11 cellular contexts compared by ENCODE assay signal in genomic region chr17:63702616-63703015, GRCh38. TPM values are rescaled to one million over a fixed set of nuclear protein-coding genes. Genes with fewer than 3 reads are reported as not detected.
DNase-seq lines count a peak whose midpoint lies in the region; ATAC-seq and TF ChIP-seq lines count a peak whose summit lies in the region.
"Had no signal": no experiment of that assay in that cellular context is flagged by ENCODE, and none has a peak within 500 bp of the region (broad histone marks: within the 10 kb centered on the region; RNA-seq: fewer than 3 reads in every experiment).

No MANE protein-coding gene starts in this region.

- CTCF ChIA-PET in PC-9 (lab: Charles Lee) = no interaction called here

- BruUV-seq in PC-9 (replicated peaks; lab: Mats Ljungman, UMichigan) = no TSS peak

- H3K4me1 ChIP-seq in PC-9 (replicated peaks; ENCODE audit: insufficient read depth) = no peaks in the 10 kb centered on the region
- no peaks in the 10 kb centered on the region; the same call in 1 of the 2 replicates for H3K4me1 ChIP-seq in SJCRH30
- H3K4me1 ChIP-seq: foreskin keratinocyte had no signal

- H4K20me1 ChIP-seq in PC-9 (ENCODE audit: insufficient read depth) = no peaks in the 10 kb centered on the region

- H3K4me3 ChIP-seq in PC-9 (no peak overlapping the region), SJCRH30 (no peak overlapping the region)
- H3K4me3 ChIP-seq: psoas muscle, uterus had no signal

- intact Hi-C loops in activated CD4-positive, alpha-beta T cell treated with anti-CD3 and anti-CD28 coated beads, Interleukin-2, amount 10 ng/mL, durations not matched to agents 24 days and 14 days (cut with micrococcal nuclease) = no loop called here
- intact Hi-C loops in PC-9 (cut with micrococcal nuclease; ENCODE audit: unreplicated experiment) = no loop called here

- ATAC-seq in effector memory CD8-positive, alpha-beta T cell (replicated peaks) = no peak
- no peak for ATAC-seq in stimulated activated effector memory CD8-positive, alpha-beta T cell treated with anti-CD3 and anti-CD28 coated beads, Interleukin-12 subunit alpha, Interleukin-12 subunit beta, amount 100 ng/mL, for 72 hours
- no peak for ATAC-seq in GM19467 (IDR thresholded peaks at IDR 0.05; ENCODE audit: unreplicated experiment)
- no peak for ATAC-seq in GM18502 (IDR thresholded peaks at IDR 0.05; ENCODE audit: poor library complexity, unreplicated experiment)
- ATAC-seq: foreskin keratinocyte, psoas muscle had no signal

- no peaks in the 10 kb centered on the region for H3K9me3 Mint-ChIP-seq in activated CD4-positive, alpha-beta T cell treated with anti-CD3 and anti-CD28 coated beads, Interleukin-2, amount 10 ng/mL, durations not matched to agents 24 days and 14 days
- H3K9me3 Mint-ChIP-seq in effector memory CD8-positive, alpha-beta T cell = no peaks in the 10 kb centered on the region
- no peaks in the 10 kb centered on the region for H3K9me3 Mint-ChIP-seq in stimulated activated effector memory CD8-positive, alpha-beta T cell treated with anti-CD3 and anti-CD28 coated beads, Interleukin-12 subunit alpha, Interleukin-12 subunit beta, amount 100 ng/mL, for 72 hours

- H3K4me3 Mint-ChIP-seq in activated CD4-positive, alpha-beta T cell treated with anti-CD3 and anti-CD28 coated beads, Interleukin-2, amount 10 ng/mL, durations not matched to agents 24 days and 14 days = peak overlapping the region; percentile 92
- H3K4me3 Mint-ChIP-seq in effector memory CD8-positive, alpha-beta T cell = peak overlapping the region; percentile 89 to 94
- peak overlapping the region; percentile 86 for H3K4me3 Mint-ChIP-seq in stimulated activated effector memory CD8-positive, alpha-beta T cell treated with anti-CD3 and anti-CD28 coated beads, Interleukin-12 subunit alpha, Interleukin-12 subunit beta, amount 100 ng/mL, for 72 hours

- H3F3A ChIP-seq in PC-9 (ENCODE audit: insufficient read depth, low read depth) = peaks cover 15% of the 10 kb centered on the region

- no peak overlapping the region for H2AFZ ChIP-seq in PC-9

- no peaks in the 10 kb centered on the region for H3K79me2 ChIP-seq in PC-9 (ENCODE audit: low read depth)

- no peaks in the 10 kb centered on the region for H3K27me3 Mint-ChIP-seq in activated CD4-positive, alpha-beta T cell treated with anti-CD3 and anti-CD28 coated beads, Interleukin-2, amount 10 ng/mL, durations not matched to agents 24 days and 14 days
- no peaks in the 10 kb centered on the region for H3K27me3 Mint-ChIP-seq in effector memory CD8-positive, alpha-beta T cell

- DNase-seq in activated CD4-positive, alpha-beta T cell treated with anti-CD3 and anti-CD28 coated beads, Interleukin-2, amount 10 ng/mL, durations not matched to agents 24 days and 14 days = peak; percentile 71
- DNase-seq in activated CD4-positive, alpha-beta T cell treated with anti-CD3 and anti-CD28 coated beads for 4 hours = no peak
- DNase-seq in PC-9 (no peak), SJCRH30 (no peak)
- DNase-seq in effector memory CD8-positive, alpha-beta T cell = no peak
- no peak for DNase-seq in stimulated activated effector memory CD8-positive, alpha-beta T cell treated with anti-CD3 and anti-CD28 coated beads, Interleukin-12 subunit alpha, Interleukin-12 subunit beta, amount 100 ng/mL, for 72 hours (ENCODE audit: low spot score in 2 of 2)
- DNase-seq: foreskin keratinocyte, psoas muscle, uterus had no signal

- TF ChIP-seq CTCF in PC-9 (conservative IDR thresholded peaks at IDR 0.05) = no peak

- H3K4me2 ChIP-seq in PC-9 = 0 out of 2 replicates have a peak overlapping the region, but pooled peaks have one; percentile 40

- H3K27ac Mint-ChIP-seq in activated CD4-positive, alpha-beta T cell treated with anti-CD3 and anti-CD28 coated beads, Interleukin-2, amount 10 ng/mL, durations not matched to agents 24 days and 14 days = peak overlapping the region; percentile 97
- H3K27ac Mint-ChIP-seq in effector memory CD8-positive, alpha-beta T cell = peak overlapping the region; percentile 96
- peak overlapping the region; percentile 94 for H3K27ac Mint-ChIP-seq in stimulated activated effector memory CD8-positive, alpha-beta T cell treated with anti-CD3 and anti-CD28 coated beads, Interleukin-12 subunit alpha, Interleukin-12 subunit beta, amount 100 ng/mL, for 72 hours

- no peaks in the 10 kb centered on the region for H3K36me3 ChIP-seq in PC-9 (ENCODE audit: low read depth)
- no peaks in the 10 kb centered on the region for H3K36me3 ChIP-seq in SJCRH30
- H3K36me3 ChIP-seq: uterus had no signal

- no peaks in the 10 kb centered on the region for H3K27me3 ChIP-seq in PC-9 (ENCODE audit: insufficient read depth, low read depth)
- no peaks in the 10 kb centered on the region for H3K27me3 ChIP-seq in SJCRH30
- H3K27me3 ChIP-seq: uterus had no signal

- POLR2A ChIA-PET in PC-9 (lab: Charles Lee; ENCODE audit: unreplicated experiment) = no interaction called here

- peaks cover 40% of the 10 kb centered on the region for H3K36me3 Mint-ChIP-seq in activated CD4-positive, alpha-beta T cell treated with anti-CD3 and anti-CD28 coated beads, Interleukin-2, amount 10 ng/mL, durations not matched to agents 24 days and 14 days (ENCODE audit: low read depth)
- peaks cover 70% of the 10 kb centered on the region for H3K36me3 Mint-ChIP-seq in effector memory CD8-positive, alpha-beta T cell (ENCODE audit: insufficient read depth)
- peaks cover 63% of the 10 kb centered on the region for H3K36me3 Mint-ChIP-seq in stimulated activated effector memory CD8-positive, alpha-beta T cell treated with anti-CD3 and anti-CD28 coated beads, Interleukin-12 subunit alpha, Interleukin-12 subunit beta, amount 100 ng/mL, for 72 hours

- H3K27ac ChIP-seq in PC-9 (no peak overlapping the region), SJCRH30 (no peak overlapping the region)
- H3K27ac ChIP-seq: foreskin keratinocyte, psoas muscle, uterus had no signal

- no peaks in the 10 kb centered on the region for H3K9me2 ChIP-seq in PC-9 (ENCODE audit: insufficient read depth)

- H3K4me1 Mint-ChIP-seq in activated CD4-positive, alpha-beta T cell treated with anti-CD3 and anti-CD28 coated beads, Interleukin-2, amount 10 ng/mL, durations not matched to agents 24 days and 14 days = peaks cover 57% of the 10 kb centered on the region
- peaks cover 63 to 64% of the 10 kb centered on the region in 2 donors for H3K4me1 Mint-ChIP-seq in effector memory CD8-positive, alpha-beta T cell (ENCODE audit: low read depth in 2 of 2)
- peaks cover 69% of the 10 kb centered on the region for H3K4me1 Mint-ChIP-seq in stimulated activated effector memory CD8-positive, alpha-beta T cell treated with anti-CD3 and anti-CD28 coated beads, Interleukin-12 subunit alpha, Interleukin-12 subunit beta, amount 100 ng/mL, for 72 hours

- H3K9me3 ChIP-seq in PC-9 (ENCODE audit: insufficient read depth, low read depth) = no peaks in the 10 kb centered on the region
- no peaks in the 10 kb centered on the region for H3K9me3 ChIP-seq in SJCRH30 (replicated peaks)
- H3K9me3 ChIP-seq: psoas muscle, uterus had no signal

RNA-seq across cellular contexts. Expression of gene LIMD2, which starts 2.7 kb away (rescaled TPM):
- 202 and 204 TPM in 2 replicates for total RNA-seq in activated CD4-positive, alpha-beta T cell treated with anti-CD3 and anti-CD28 coated beads, Interleukin-2, amount 10 ng/mL, durations not matched to agents 24 days and 14 days
- total RNA-seq in PC-9 (2021) = 1.6 and 2.7 TPM in 2 replicates
- 23.1 and 23.2 TPM in 2 replicates for total RNA-seq in SJCRH30 (2014; rRNA removed; shearing (Covaris generic))

RNA-seq across cellular contexts. Expression of gene STRADA, which starts 39.0 kb away (rescaled TPM):
- 50.4 and 54.6 TPM in 2 replicates for total RNA-seq in activated CD4-positive, alpha-beta T cell treated with anti-CD3 and anti-CD28 coated beads, Interleukin-2, amount 10 ng/mL, durations not matched to agents 24 days and 14 days
- 28.8 and 30.6 TPM in 2 replicates for total RNA-seq in PC-9 (2021)
- 16.8 and 23.2 TPM in 2 replicates for total RNA-seq in SJCRH30 (2014; rRNA removed; shearing (Covaris generic))
